In genomic region chr4:47531241-47531953, GRCh38 we compare ENCODE assay signal across 1 cellular context.
A peak's percentile ranks its signal among the peaks of the same experiment; 100 is the strongest.
TF ChIP-seq lines count a peak whose summit lies in the region.

No MANE protein-coding gene starts in this region.

TF ChIP-seq in H1, 55 proteins besides CTCF, POLR2A, EP300 and RAD21:
- TF ChIP-seq TEAD4 (IDR thresholded peaks at IDR 0.05; ENCODE audit: low read depth, low read length) (peak; percentile 94), CTBP2 (IDR thresholded peaks at IDR 0.05; ENCODE audit: borderline replicate concordance, insufficient read depth, insufficient read length, low read length) (no peak)
